In the genomic region with DNA sequence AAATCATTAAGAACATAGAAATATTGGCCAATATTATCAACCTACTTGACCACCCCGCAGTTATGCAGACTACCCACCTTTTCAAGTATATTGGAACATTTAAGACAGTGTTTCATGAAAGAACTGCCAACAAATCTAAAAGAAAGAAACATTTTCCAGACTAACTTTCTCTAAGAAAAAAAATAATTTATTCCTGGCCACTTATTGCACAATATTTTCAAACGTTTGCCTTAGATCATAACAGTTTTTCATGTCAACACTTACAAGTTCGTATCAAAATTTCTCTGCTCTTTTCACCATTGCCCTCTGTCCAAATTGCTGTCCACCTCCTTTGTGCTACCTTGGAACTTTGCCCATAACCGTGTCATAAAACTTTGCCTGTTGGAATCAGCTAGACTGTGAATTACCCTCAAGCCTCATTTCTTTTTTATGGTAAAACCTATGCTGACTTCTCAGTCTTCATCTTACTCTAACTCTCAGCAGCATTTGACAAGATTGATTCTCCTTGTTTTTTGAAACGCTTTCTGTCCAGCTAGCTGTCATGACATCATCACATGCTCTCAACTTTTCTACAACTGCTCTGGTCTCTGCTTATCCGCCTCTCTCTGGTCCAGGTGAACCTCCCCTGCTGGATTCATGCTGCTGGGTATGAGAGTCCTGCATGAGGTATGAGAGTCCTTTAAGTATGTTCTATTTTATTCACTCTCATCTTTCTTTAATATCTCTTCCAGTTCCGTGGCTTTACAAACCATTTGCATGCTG, we compare ENCODE assay signal across 16 cellular contexts.
DNase-seq lines count a peak whose midpoint lies in the region; ATAC-seq, FAIRE-seq and TF ChIP-seq lines count a peak whose summit lies in the region.
"Had no signal": no experiment of that assay in that cellular context is flagged by ENCODE, and none has a peak within 500 bp of the region (broad histone marks: within the 10 kb centered on the region; RNA-seq: fewer than 3 reads in every experiment).

No MANE protein-coding gene starts in this region.

- peak; percentile 29 for FAIRE-seq in D721Med (lab: Jason Lieb, UNC)

- H3K4me3 ChIP-seq in left lung (no peak overlapping the region), Peyer's patch (no peak overlapping the region)

- H3K36me3 ChIP-seq in left lung (no peaks in the 10 kb centered on the region), Peyer's patch (no peaks in the 10 kb centered on the region)

- H3K27ac ChIP-seq in left lung (no peak overlapping the region), Peyer's patch (no peak overlapping the region)

- intact Hi-C loops in left lung (cut with DNase I): no loop called here

- no peaks in the 10 kb centered on the region for H3K9me3 ChIP-seq in left lung
- H3K9me3 ChIP-seq in Peyer's patch: no peaks in the 10 kb centered on the region

- DNase-seq in D721Med (ENCODE audit: insufficient read length, low spot score) (no peak), HuH-7 (ENCODE audit: low spot score) (peak; percentile 15), astrocyte of the hippocampus (ENCODE audit: low read depth, low spot score) (peak; percentile 7), myocyte (ENCODE audit: low read depth) (peak; percentile 15), left lung (no peak), Peyer's patch (no peak)
- DNase-seq: ACHN, AML-193, H7, NCI-H1048, NCI-H1436 treated with DMSO at 0.1 percent for 48 hours, NCI-H2081, NCI-H510A, NCI-H774 had no signal

- TF ChIP-seq CTCF in D721Med (IDR thresholded peaks at IDR 0.05; ENCODE audit: insufficient read depth, missing control alignments) (no peak), left lung (IDR thresholded peaks at IDR 0.05) (no peak), Peyer's patch (IDR thresholded peaks at IDR 0.05) (no peak)

- H3K4me1 ChIP-seq in left lung (no peaks in the 10 kb centered on the region), Peyer's patch (peaks cover 0 to 4% (median 0%) of the 10 kb centered on the region in 4 donors)

- ATAC-seq in GM18861 (IDR thresholded peaks at IDR 0.05; ENCODE audit: unreplicated experiment) (no peak), left lung (no peak)
- ATAC-seq: Right ventricle myocardium inferior had no signal

- TF ChIP-seq POLR2A in Peyer's patch (IDR thresholded peaks at IDR 0.05): no peak

- H3K27me3 ChIP-seq in left lung (no peaks in the 10 kb centered on the region), Peyer's patch (no peaks in the 10 kb centered on the region)

Comparison
In these comparisons a context has a peak if more than half of its experiments do, and no peak if none do; other contexts are left out.
1. DNase-seq: peak in HuH-7 (single experiment), astrocyte of the hippocampus (single experiment) and myocyte (single experiment); none in D721Med (single experiment), left lung (0 of 2) and Peyer's patch (0 of 3).